In genomic region chr20:54745780-54746179, GRCh38 we compare ENCODE assay signal across 28 cellular contexts.
"Had no signal": no experiment of that assay in that cellular context is flagged by ENCODE, and none has a peak within 500 bp of the region (broad histone marks: within the 10 kb centered on the region; RNA-seq: fewer than 3 reads in every experiment).

No MANE protein-coding gene starts in this region.

- H3K9ac ChIP-seq: neural progenitor cell, parathyroid adenoma had no signal

- H2AFZ ChIP-seq: neural progenitor cell, parathyroid adenoma had no signal

- H3K27ac ChIP-seq: neural progenitor cell, ovary, parathyroid adenoma, psoas muscle, skin epidermis, spleen, thoracic aorta, thyroid gland, tibial nerve, upper lobe of left lung, vagina had no signal

- H3K27me3 ChIP-seq: neural progenitor cell, ovary, spleen, thyroid gland, tibial nerve, upper lobe of left lung, vagina had no signal

- FAIRE-seq: urothelium cell line had no signal

- H3K4me3 ChIP-seq: neural progenitor cell, ovary, psoas muscle, skin epidermis, smooth muscle cell, spleen, thoracic aorta, thyroid gland, tibial nerve, upper lobe of left lung, vagina had no signal

- H3K9me3 ChIP-seq: ovary, psoas muscle, thoracic aorta, thyroid gland, upper lobe of left lung, vagina had no signal

- H3K79me2 ChIP-seq: parathyroid adenoma had no signal

- H3K4me2 ChIP-seq: neural progenitor cell, smooth muscle cell had no signal

- ATAC-seq: natural killer cell; psoas muscle; right cardiac atrium; sciatic nerve; stimulated activated memory B cell treated with anti-CD40 and anti-IgM and Interleukin-4, amounts not matched to agents 10 μg/mL and 1 μg/mL and 100 μg/mL, for 72 hours; stimulated activated naive CD8-positive, alpha-beta T cell treated with anti-CD3 and anti-CD28 coated beads, Interleukin-15, amount 100 ng/mL, for 72 hours; stimulated activated naive CD8-positive, alpha-beta T cell treated with anti-CD3 and anti-CD28 coated beads, Interleukin-15, Interleukin-2, amounts not matched to agents 100 U/mL and 50 U/mL, for 24 hours had no signal

- H3K36me3 ChIP-seq: neural progenitor cell, ovary, spleen, thoracic aorta, thyroid gland, tibial nerve, upper lobe of left lung, vagina had no signal

- H3K4me1 ChIP-seq: neural progenitor cell, parathyroid adenoma, psoas muscle, spleen, thyroid gland, tibial nerve, upper lobe of left lung, vagina had no signal

- DNase-seq: natural killer cell; occipital lobe; ovary; posterior cingulate gyrus; psoas muscle; right cardiac atrium; spleen; stimulated activated CD4-positive, alpha-beta T cell treated with anti-CD3 and anti-CD28 coated beads, Interleukin-12 subunit alpha, Interleukin-12 subunit beta, amount 100 ng/mL, for 4 hours; stimulated activated CD4-positive, alpha-beta T cell treated with anti-CD3 and anti-CD28 coated beads, Interleukin-1b, Interleukin-23, amount 100 ng/mL, for 48 hours; stimulated activated CD4-positive, alpha-beta T cell treated with anti-CD3 and anti-CD28 coated beads, Interleukin-4, amount 100 ng/mL, for 1 hour; stimulated activated CD4-positive, alpha-beta T cell treated with anti-CD3 and anti-CD28 coated beads, Interleukin-4, amount 100 ng/mL, for 4 hours; stimulated activated CD8-positive, alpha-beta memory T cell treated with anti-CD3 and anti-CD28 coated beads, Interleukin-4, amount 100 ng/mL, for 48 hours; stimulated activated naive CD4-positive, alpha-beta T cell; stimulated activated naive CD8-positive, alpha-beta T cell treated with anti-CD3 and anti-CD28 coated beads, Interleukin-15, amount 100 ng/mL, for 72 hours; stimulated activated naive CD8-positive, alpha-beta T cell treated with anti-CD3 and anti-CD28 coated beads, Interleukin-15, Interleukin-2, amounts not matched to agents 100 U/mL and 50 U/mL, for 24 hours; thyroid gland; trophoblast cell; upper lobe of left lung had no signal
